8 cellular contexts compared by ENCODE assay signal in the genomic region with DNA sequence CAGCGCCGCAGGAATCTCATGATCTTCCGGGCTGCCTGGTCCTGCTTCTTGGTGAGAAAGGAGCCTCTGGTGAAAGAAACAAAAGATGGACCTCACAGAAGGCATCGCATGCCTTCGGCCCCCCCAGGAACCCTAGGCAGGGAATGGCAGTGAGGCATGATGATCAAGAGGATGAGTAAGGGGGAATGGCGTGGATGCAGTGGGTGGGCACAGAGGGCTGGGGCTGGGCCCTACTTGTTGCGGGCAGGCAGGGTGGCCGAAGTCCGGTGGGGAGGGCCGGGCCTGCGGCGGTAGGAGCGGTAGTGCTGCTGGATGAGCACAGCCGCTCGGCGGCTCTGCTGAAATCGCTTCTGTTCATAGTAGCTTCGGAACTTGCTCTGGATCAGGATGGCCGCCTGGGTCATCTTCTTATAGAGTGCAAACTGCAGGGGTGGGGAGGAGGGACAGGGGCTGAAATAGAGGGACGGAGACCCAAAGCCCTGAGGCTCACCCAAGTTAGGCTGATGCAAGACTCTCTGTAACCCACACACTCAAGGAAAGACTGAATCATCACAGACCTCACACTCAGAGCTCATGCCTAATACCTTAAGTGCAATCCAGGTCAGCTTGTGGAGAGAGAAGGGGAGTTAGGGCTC.
DNase-seq lines count a peak whose midpoint lies in the region; ATAC-seq and TF ChIP-seq lines count a peak whose summit lies in the region.

No MANE protein-coding gene starts in this region.

- H3K4me1 ChIP-seq in mucosa of stomach (ENCODE audit: control insufficient read depth, insufficient read depth, low read length) = peaks cover 20% of the 10 kb centered on the region

- H3K4me3 ChIP-seq in cardiac fibroblast (replicated peaks in 1 of 2; ENCODE audit: low read depth in 2 of 2, low read length in 2 of 2) (peak overlapping the region; percentile 68 to 71), mucosa of stomach (ENCODE audit: low read length) (no peak overlapping the region)

- no peaks in the 10 kb centered on the region for H3K9me3 ChIP-seq in mucosa of stomach (ENCODE audit: control insufficient read depth, low read length)

- DNase-seq in ELF-1 (ENCODE audit: low read depth, low spot score) (peak; percentile 56), NCI-H226 (peak; percentile 50), cardiac fibroblast (ENCODE audit: low read depth in 2 of 2) (peak; percentile 90 to 95), DMS153 treated with DMSO at 0.1 percent for 48 hours (lab: John Stamatoyannopoulos, UW; ENCODE audit: unreplicated experiment) (no peak)

- H3K36me3 ChIP-seq in mucosa of stomach (ENCODE audit: control insufficient read depth, insufficient read depth, low read length) = peaks cover 1% of the 10 kb centered on the region

- ATAC-seq in HG03039 (IDR thresholded peaks at IDR 0.05; ENCODE audit: unreplicated experiment) = no peak
- no peak for ATAC-seq in GM19328 (IDR thresholded peaks at IDR 0.05; ENCODE audit: unreplicated experiment)
- no peak for ATAC-seq in HG03469 (IDR thresholded peaks at IDR 0.05; ENCODE audit: unreplicated experiment)

- peak overlapping the region; percentile 85 for H3K9ac ChIP-seq in mucosa of stomach (ENCODE audit: low read length)

- H3K27me3 ChIP-seq in mucosa of stomach (ENCODE audit: control insufficient read depth, insufficient read depth, low read length) = no peaks in the 10 kb centered on the region

- no peak for TF ChIP-seq CTCF in cardiac fibroblast (IDR thresholded peaks at IDR 0.05; ENCODE audit: low read depth, low read length)
